In genomic region chr10:28545967-28546644, GRCh38 we compare ENCODE assay signal across 12 cellular contexts. TPM values are rescaled to one million over a fixed set of nuclear protein-coding genes. Genes with fewer than 3 reads are reported as not detected.
DNase-seq lines count a peak whose midpoint lies in the region; ATAC-seq and TF ChIP-seq lines count a peak whose summit lies in the region.
"Had no signal": no experiment of that assay in that cellular context is flagged by ENCODE, and none has a peak within 500 bp of the region (broad histone marks: within the 10 kb centered on the region; RNA-seq: fewer than 3 reads in every experiment).

No MANE protein-coding gene starts in this region.

- peaks cover 49% of the 10 kb centered on the region for H3K4me1 Mint-ChIP-seq in chondrocyte (ENCODE audit: low read depth)

- H3K27me3 Mint-ChIP-seq in chondrocyte (ENCODE audit: low read depth) = no peaks in the 10 kb centered on the region

- peaks cover 10% of the 10 kb centered on the region for H3K36me3 Mint-ChIP-seq in chondrocyte (ENCODE audit: low read depth)

- peak overlapping the region; percentile 45 for H3K27ac Mint-ChIP-seq in chondrocyte (ENCODE audit: unreplicated experiment)

- ATAC-seq in GM18498 (IDR thresholded peaks at IDR 0.05; ENCODE audit: unreplicated experiment) (peak; percentile 79), GM19438 (IDR thresholded peaks at IDR 0.05; ENCODE audit: low read depth, unreplicated experiment) (peak; percentile 77), HG03103 (IDR thresholded peaks at IDR 0.05; ENCODE audit: low read depth, unreplicated experiment) (peak; percentile 54), omental fat pad (ENCODE audit: low FRiP score) (no peak), left colon (no peak), GM19452 (IDR thresholded peaks at IDR 0.05; ENCODE audit: unreplicated experiment) (no peak)
- ATAC-seq: foreskin keratinocyte had no signal

- H3K9me3 Mint-ChIP-seq in chondrocyte (ENCODE audit: low read depth) = no peaks in the 10 kb centered on the region

- TF ChIP-seq CTCF in chondrocyte (IDR thresholded peaks at IDR 0.05) (no peak), omental fat pad (IDR thresholded peaks at IDR 0.05) (no peak)

- intact Hi-C loops in left colon (cut with DNase I, micrococcal nuclease) = no loop called here

- no peak for DNase-seq in chondrocyte (ENCODE audit: low spot score)
- DNase-seq in omental fat pad (ENCODE audit: low spot score) = no peak
- no peak for DNase-seq in left colon
- no peak for DNase-seq in central memory CD4-positive, alpha-beta T cell
- DNase-seq: foreskin keratinocyte, KG1, NCI-H524 treated with DMSO at 0.1 percent for 48 hours, retina had no signal

- no peak overlapping the region for H3K4me3 Mint-ChIP-seq in chondrocyte (ENCODE audit: unreplicated experiment)

RNA-seq across cellular contexts. Expression of gene WAC, which starts 13.2 kb away (rescaled TPM):
- total RNA-seq in chondrocyte (91.1 to 97.7 TPM (median 93.2 TPM) in 3 replicates), omental fat pad (100 to 1,000 TPM; 107 to 117 (median 113) TPM), left colon (100 to 1,000 TPM in 1 of 2 donors, 10 to 100 TPM in 1; 96.9 to 112 TPM)

Comparison
In these comparisons a context has a peak if more than half of its experiments do, and no peak if none do; other contexts are left out.
1. ATAC-seq: peak in GM18498 (single experiment), GM19438 (single experiment) and HG03103 (single experiment); none in omental fat pad (single experiment), left colon (single experiment) and GM19452 (single experiment).